In genomic region chr12:120721866-120722265, GRCh38 we compare ENCODE assay signal across 24 cellular contexts. TPM values are rescaled to one million over a fixed set of nuclear protein-coding genes. Genes with fewer than 3 reads are reported as not detected.
DNase-seq lines count a peak whose midpoint lies in the region; ATAC-seq and TF ChIP-seq lines count a peak whose summit lies in the region.
"Had no signal": no experiment of that assay in that cellular context is flagged by ENCODE, and none has a peak within 500 bp of the region (broad histone marks: within the 10 kb centered on the region; RNA-seq: fewer than 3 reads in every experiment).

No MANE protein-coding gene starts in this region.

- H3K27me3 Mint-ChIP-seq in activated CD8-positive, alpha-beta memory T cell treated with anti-CD3 and anti-CD28 coated beads, Interleukin-2, amount 10 ng/mL, durations not matched to agents 7 days and 5 days: no peaks in the 10 kb centered on the region
- H3K27me3 Mint-ChIP-seq: activated CD4-positive, alpha-beta T cell treated with anti-CD3 and anti-CD28 coated beads, Interleukin-2, amount 10 ng/mL, durations not matched to agents 7 days and 5 days; activated naive CD4-positive, alpha-beta T cell treated with anti-CD3 and anti-CD28 coated beads, Interleukin-2, amount 50 U/mL, for 24 hours; central memory CD8-positive, alpha-beta T cell; naive thymus-derived CD4-positive, alpha-beta T cell had no signal

- H3K27me3 ChIP-seq in BLaER1 treated with 17β-estradiol and CSF1 and Interleukin-3, amounts not matched to agents 10 nM and 100 nM: no peaks in the 10 kb centered on the region
- H3K27me3 ChIP-seq in adrenal gland (no peaks in the 10 kb centered on the region), psoas muscle (ENCODE audit: insufficient read depth in 3 of 3, low read length in 2 of 3) (no peaks in the 10 kb centered on the region), ovary (no peaks in the 10 kb centered on the region)

- no peak overlapping the region for H3K27ac Mint-ChIP-seq in activated CD8-positive, alpha-beta memory T cell treated with anti-CD3 and anti-CD28 coated beads, Interleukin-2, amount 10 ng/mL, durations not matched to agents 7 days and 5 days
- H3K27ac Mint-ChIP-seq: activated CD4-positive, alpha-beta T cell treated with anti-CD3 and anti-CD28 coated beads, Interleukin-2, amount 10 ng/mL, durations not matched to agents 7 days and 5 days; activated naive CD4-positive, alpha-beta T cell treated with anti-CD3 and anti-CD28 coated beads, Interleukin-2, amount 50 U/mL, for 24 hours; mesothelial cell of epicardium; naive thymus-derived CD4-positive, alpha-beta T cell had no signal

- peaks cover 32 to 63% (median 55%) of the 10 kb centered on the region in 10 experiments for H3K4me1 ChIP-seq in BLaER1 treated with 17β-estradiol and CSF1 and Interleukin-3, amounts not matched to agents 10 nM and 100 nM
- peaks cover 16 to 59% of the 10 kb centered on the region in 2 donors for H3K4me1 ChIP-seq in adrenal gland (replicated peaks in 1 of 2)
- H3K4me1 ChIP-seq in psoas muscle: peaks cover 30% of the 10 kb centered on the region
- H3K4me1 ChIP-seq in ovary (ENCODE audit: insufficient read depth): peaks cover 3% of the 10 kb centered on the region

- no peak for TF ChIP-seq POLR2A in adrenal gland (IDR thresholded peaks at IDR 0.05)
- no peak for TF ChIP-seq POLR2A in ovary (IDR thresholded peaks at IDR 0.05)

- CTCF ChIA-PET in activated CD8-positive, alpha-beta memory T cell treated with anti-CD3 and anti-CD28 coated beads, Interleukin-2, amount 10 ng/mL, durations not matched to agents 7 days and 5 days (lab: Charles Lee): interaction anchor here (1.5 kb wide), 1 partner anchor 73 kb away, joined by 5 read pairs; no protein-coding TSS in a partner anchor

- no peaks in the 10 kb centered on the region for H3K9me3 ChIP-seq in BLaER1 treated with 17β-estradiol and CSF1 and Interleukin-3, amounts not matched to agents 10 nM and 100 nM (replicated peaks in 1 of 11)
- no peaks in the 10 kb centered on the region for H3K9me3 ChIP-seq in adrenal gland (replicated peaks in 1 of 3)
- H3K9me3 ChIP-seq in psoas muscle: no peaks in the 10 kb centered on the region
- no peaks in the 10 kb centered on the region for H3K9me3 ChIP-seq in ovary
- H3K9me3 ChIP-seq: Caco-2 had no signal

- H3K4me3 ChIP-seq in BLaER1 treated with 17β-estradiol and CSF1 and Interleukin-3, amounts not matched to agents 10 nM and 100 nM: no peak overlapping the region
- H3K4me3 ChIP-seq in adrenal gland: no peak overlapping the region
- no peak overlapping the region for H3K4me3 ChIP-seq in psoas muscle
- no peak overlapping the region for H3K4me3 ChIP-seq in ovary
- H3K4me3 ChIP-seq: SK-N-MC had no signal

- H3K4me3 Mint-ChIP-seq in activated CD8-positive, alpha-beta memory T cell treated with anti-CD3 and anti-CD28 coated beads, Interleukin-2, amount 10 ng/mL, durations not matched to agents 7 days and 5 days: no peak overlapping the region
- H3K4me3 Mint-ChIP-seq: activated CD4-positive, alpha-beta T cell treated with anti-CD3 and anti-CD28 coated beads, Interleukin-2, amount 10 ng/mL, durations not matched to agents 7 days and 5 days; activated naive CD4-positive, alpha-beta T cell treated with anti-CD3 and anti-CD28 coated beads, Interleukin-2, amount 50 U/mL, for 24 hours; central memory CD8-positive, alpha-beta T cell; mesothelial cell of epicardium; naive thymus-derived CD4-positive, alpha-beta T cell had no signal

- peaks cover 63 to 81% (median 78%) of the 10 kb centered on the region in 11 experiments for H3K36me3 ChIP-seq in BLaER1 treated with 17β-estradiol and CSF1 and Interleukin-3, amounts not matched to agents 10 nM and 100 nM
- H3K36me3 ChIP-seq in adrenal gland (replicated peaks in 1 of 2): peaks cover 0 to 76% of the 10 kb centered on the region in 2 donors
- peaks cover 14 to 75% of the 10 kb centered on the region in 2 donors for H3K36me3 ChIP-seq in psoas muscle (ENCODE audit: insufficient read depth in 1 of 2, low read depth in 1 of 2)
- H3K36me3 ChIP-seq in ovary: no peaks in the 10 kb centered on the region

- no peak for TF ChIP-seq EP300 in ovary (IDR thresholded peaks at IDR 0.05)

- ATAC-seq in psoas muscle: no peak
- no peak for ATAC-seq in activated CD8-positive, alpha-beta memory T cell treated with anti-CD3 and anti-CD28 coated beads, Interleukin-2, amount 10 ng/mL, durations not matched to agents 7 days and 5 days
- ATAC-seq: left ventricle myocardium superior; naive thymus-derived CD4-positive, alpha-beta T cell; stimulated activated naive CD8-positive, alpha-beta T cell treated with anti-CD3 and anti-CD28 coated beads, Interleukin-15, Interleukin-2, amounts not matched to agents 100 U/mL and 50 U/mL, for 24 hours had no signal

- H3K4me2 ChIP-seq in BLaER1 treated with 17β-estradiol and CSF1 and Interleukin-3, amounts not matched to agents 10 nM and 100 nM: peak overlapping the region in 8 of 11 experiments; percentile 3 to 27 (median 20); a peak in 7 of 22 replicates

- peak overlapping the region in 4 of 11 experiments; percentile 2 to 32 (median 9); a peak in 2 of 22 replicates for H3K9ac ChIP-seq in BLaER1 treated with 17β-estradiol and CSF1 and Interleukin-3, amounts not matched to agents 10 nM and 100 nM

- TF ChIP-seq CTCF in adrenal gland (IDR thresholded peaks at IDR 0.05): no peak
- TF ChIP-seq CTCF in psoas muscle (IDR thresholded peaks at IDR 0.05): no peak
- no peak for TF ChIP-seq CTCF in ovary (IDR thresholded peaks at IDR 0.05)

- 83 to 94% (median 85%) methylated on average over 3 of the region's 3 CpGs for WGBS in adrenal gland, 4 donors
- 86 to 96% (median 96%) methylated on average over 3 of the region's 3 CpGs for WGBS in psoas muscle, 3 donors
- 95% methylated on average over 3 of the region's 3 CpGs for WGBS in ovary, 3 donors

- intact Hi-C loops in adrenal gland (cut with DNase I): no loop called here
- intact Hi-C loops in psoas muscle (cut with DNase I): no loop called here
- intact Hi-C loops in ovary (cut with DNase I): no loop called here

- H3K4me1 Mint-ChIP-seq in activated CD8-positive, alpha-beta memory T cell treated with anti-CD3 and anti-CD28 coated beads, Interleukin-2, amount 10 ng/mL, durations not matched to agents 7 days and 5 days: peaks cover 32% of the 10 kb centered on the region

- H4K20me1 ChIP-seq in BLaER1 treated with 17β-estradiol and CSF1 and Interleukin-3, amounts not matched to agents 10 nM and 100 nM: peaks cover 0 to 52% (median 33%) of the 10 kb centered on the region in 11 experiments; a peak in 17 of 22 replicates

- DNase-seq in NCI-H526 treated with DMSO at 0.1 percent for 48 hours (lab: John Stamatoyannopoulos, UW) (peak; percentile 99), adrenal gland (no peak), psoas muscle (no peak), NOMO-1 treated with dmso at 0.1 percent for 144 hours (lab: John Stamatoyannopoulos, UW; ENCODE audit: unreplicated experiment) (no peak), ovary (no peak)
- DNase-seq in activated naive CD4-positive, alpha-beta T cell (lab: John Stamatoyannopoulos, UW): no peak
- no peak for DNase-seq in activated CD8-positive, alpha-beta memory T cell treated with anti-CD3 and anti-CD28 coated beads, Interleukin-2, amount 10 ng/mL, durations not matched to agents 7 days and 5 days
- DNase-seq: activated CD4-positive, alpha-beta T cell treated with anti-CD3 and anti-CD28 coated beads, Interleukin-2, amount 10 ng/mL, durations not matched to agents 7 days and 5 days; Caco-2; DMS79; KBM-7; left ventricle myocardium superior; MM.1S; naive thymus-derived CD4-positive, alpha-beta T cell; NCI-H2081; NCI-H226; NCI-H774; stimulated activated naive CD8-positive, alpha-beta T cell treated with anti-CD3 and anti-CD28 coated beads, Interleukin-15, Interleukin-2, amounts not matched to agents 100 U/mL and 50 U/mL, for 24 hours; WERI-Rb-1 had no signal

- 0 out of 22 replicates have a peak overlapping the region, but pooled peaks of 1 of the 11 experiments have one; percentile 1 for H3K27ac ChIP-seq in BLaER1 treated with 17β-estradiol and CSF1 and Interleukin-3, amounts not matched to agents 10 nM and 100 nM
- H3K27ac ChIP-seq in adrenal gland (peak overlapping the region in 3 of 5 donors; percentile 78 to 91 (median 87)), psoas muscle (peak overlapping the region; percentile 83), ovary (no peak overlapping the region)
- H3K27ac ChIP-seq: SK-N-MC, WERI-Rb-1 had no signal

- H3K36me3 Mint-ChIP-seq in activated CD8-positive, alpha-beta memory T cell treated with anti-CD3 and anti-CD28 coated beads, Interleukin-2, amount 10 ng/mL, durations not matched to agents 7 days and 5 days: peaks cover 35% of the 10 kb centered on the region

- H3K9me3 Mint-ChIP-seq in activated CD8-positive, alpha-beta memory T cell treated with anti-CD3 and anti-CD28 coated beads, Interleukin-2, amount 10 ng/mL, durations not matched to agents 7 days and 5 days (ENCODE audit: low read depth): no peaks in the 10 kb centered on the region
- H3K9me3 Mint-ChIP-seq: activated CD4-positive, alpha-beta T cell treated with anti-CD3 and anti-CD28 coated beads, Interleukin-2, amount 10 ng/mL, durations not matched to agents 7 days and 5 days; activated naive CD4-positive, alpha-beta T cell treated with anti-CD3 and anti-CD28 coated beads, Interleukin-2, amount 50 U/mL, for 24 hours; central memory CD8-positive, alpha-beta T cell; mesothelial cell of epicardium; naive thymus-derived CD4-positive, alpha-beta T cell had no signal

RNA-seq across cellular contexts. Expression of gene ACADS, which starts 3.8 kb away (rescaled TPM):
- 100 to 1,000 TPM in 4 of 8 donors, 10 to 100 TPM in 4; 54.9 to 179 (median 97.4) TPM for total RNA-seq in adrenal gland
- polyA plus RNA-seq in adrenal gland: 10 to 100 TPM in 2 of 3 donors, 1 to 10 TPM in 1; 6.2 to 68.4 (median 53.9) TPM
- total RNA-seq in psoas muscle: 100 to 1,000 TPM in 2 of 4 donors, 10 to 100 TPM in 2; 81.9 to 109 (median 102) TPM
- polyA plus RNA-seq in psoas muscle: 100 to 1,000 TPM; 106 to 120 (median 106) TPM
- total RNA-seq in activated CD8-positive, alpha-beta memory T cell treated with anti-CD3 and anti-CD28 coated beads, Interleukin-2, amount 10 ng/mL, durations not matched to agents 7 days and 5 days: 10 to 100 TPM; 14.6 to 17.6 TPM
- 10 to 100 TPM in 6 of 7 donors, 1 to 10 TPM in 1; 8.0 to 17.5 (median 13.9) TPM for total RNA-seq in ovary
- 10 to 100 TPM in 1 of 2 donors, 1 to 10 TPM in 1; 1.0 to 15.0 TPM for polyA plus RNA-seq in ovary

RNA-seq across cellular contexts. Expression of gene UNC119B, which starts 11.6 kb away (rescaled TPM):
- total RNA-seq in adrenal gland (10 to 100 TPM; 44.4 to 97.5 (median 70.0) TPM), psoas muscle (10 to 100 TPM in 1 of 4 donors, 1 to 10 TPM in 3; 7.5 to 10.9 (median 7.9) TPM), ovary (10 to 100 TPM; 18.4 to 54.4 (median 46.2) TPM)
- polyA plus RNA-seq in adrenal gland (10 to 100 TPM; 14.0 to 43.9 (median 17.9) TPM), psoas muscle (1 to 10 TPM; 4.3 to 9.4 (median 8.3) TPM), ovary (10 to 100 TPM; 25.4 to 44.3 TPM)
- total RNA-seq in activated CD8-positive, alpha-beta memory T cell treated with anti-CD3 and anti-CD28 coated beads, Interleukin-2, amount 10 ng/mL, durations not matched to agents 7 days and 5 days: 10 to 100 TPM; 15.9 to 22.9 TPM

RNA-seq across cellular contexts. Expression of gene MLEC, which starts 34.9 kb away (rescaled TPM):
- total RNA-seq in adrenal gland: 100 to 1,000 TPM; 210 to 555 (median 303) TPM
- 100 to 1,000 TPM in 1 of 3 donors, 10 to 100 TPM in 2; 68.3 to 286 (median 90.0) TPM for polyA plus RNA-seq in adrenal gland
- 10 to 100 TPM; 49.2 to 63.8 (median 60.9) TPM for total RNA-seq in psoas muscle
- polyA plus RNA-seq in psoas muscle: 100 to 1,000 TPM in 1 of 3 donors, 10 to 100 TPM in 2; 30.7 to 102 (median 34.5) TPM
- 10 to 100 TPM; 74.5 to 96.2 TPM for total RNA-seq in activated CD8-positive, alpha-beta memory T cell treated with anti-CD3 and anti-CD28 coated beads, Interleukin-2, amount 10 ng/mL, durations not matched to agents 7 days and 5 days
- total RNA-seq in ovary: 100 to 1,000 TPM in 4 of 7 donors, 10 to 100 TPM in 3; 29.2 to 134 (median 101) TPM
- 100 to 1,000 TPM in 1 of 2 donors, 10 to 100 TPM in 1; 31.2 to 169 TPM for polyA plus RNA-seq in ovary

Comparison
In these comparisons a context has a peak if more than half of its experiments do, and no peak if none do; other contexts are left out.
1. H3K27ac ChIP-seq: peak in adrenal gland (3 of 5) and psoas muscle (single experiment); none in ovary (0 of 2).